16 cellular contexts compared by ENCODE assay signal in genomic region chrX:107823456-107823855, GRCh38. TPM values are rescaled to one million over a fixed set of nuclear protein-coding genes. Genes with fewer than 3 reads are reported as not detected.
DNase-seq lines count a peak whose midpoint lies in the region; ATAC-seq lines count a peak whose summit lies in the region.
"Had no signal": no experiment of that assay in that cellular context is flagged by ENCODE, and none has a peak within 500 bp of the region (broad histone marks: within the 10 kb centered on the region; RNA-seq: fewer than 3 reads in every experiment).

No MANE protein-coding gene starts in this region.

- ATAC-seq in stimulated activated naive CD8-positive, alpha-beta T cell treated with anti-CD3 and anti-CD28 coated beads, Interleukin-15, amount 100 ng/mL, for 72 hours: no peak
- no peak for ATAC-seq in stimulated activated naive CD8-positive, alpha-beta T cell treated with anti-CD3 and anti-CD28 coated beads, Interleukin-15, Interleukin-2, amounts not matched to agents 100 U/mL and 50 U/mL, for 24 hours
- no peak for ATAC-seq in activated T-helper 17 cell treated with anti-CD3 and anti-CD28 coated beads, Interleukin-2, amount 50 U/mL, for 72 hours (replicated peaks)
- ATAC-seq in GM21515 (IDR thresholded peaks at IDR 0.05; ENCODE audit: unreplicated experiment): no peak
- ATAC-seq: A549, HepG2, T-helper 17 cell had no signal

- H3K9me3 Mint-ChIP-seq in stimulated activated naive CD8-positive, alpha-beta T cell treated with anti-CD3 and anti-CD28 coated beads, Interleukin-15, amount 100 ng/mL, for 72 hours: peaks cover 8% of the 10 kb centered on the region in 2 donors
- H3K9me3 Mint-ChIP-seq in activated T-helper 17 cell treated with anti-CD3 and anti-CD28 coated beads, Interleukin-2, amount 50 U/mL, for 72 hours: no peaks in the 10 kb centered on the region
- peaks cover 4% of the 10 kb centered on the region for H3K9me3 Mint-ChIP-seq in activated T-helper 2 cell treated with anti-CD3 and anti-CD28 coated beads, Interferon-gamma antibody, Interleukin-2, Interleukin-4, amounts not matched to agents 10 μg/mL and 5 μg/mL and 100 μg/mL, durations not matched to agents 14 hours and 24 hours and 36 hours

- intact Hi-C loops in activated T-helper 2 cell treated with anti-CD3 and anti-CD28 coated beads, Interferon-gamma antibody, Interleukin-2, Interleukin-4, amounts not matched to agents 10 μg/mL and 5 μg/mL and 100 μg/mL, durations not matched to agents 14 hours and 24 hours and 36 hours (cut with micrococcal nuclease): no loop called here

- H3K27me3 Mint-ChIP-seq in stimulated activated naive CD8-positive, alpha-beta T cell treated with anti-CD3 and anti-CD28 coated beads, Interleukin-15, amount 100 ng/mL, for 72 hours: no peaks in the 10 kb centered on the region
- no peaks in the 10 kb centered on the region for H3K27me3 Mint-ChIP-seq in activated T-helper 17 cell treated with anti-CD3 and anti-CD28 coated beads, Interleukin-2, amount 50 U/mL, for 72 hours
- peaks cover 14% of the 10 kb centered on the region for H3K27me3 Mint-ChIP-seq in activated T-helper 2 cell treated with anti-CD3 and anti-CD28 coated beads, Interferon-gamma antibody, Interleukin-2, Interleukin-4, amounts not matched to agents 10 μg/mL and 5 μg/mL and 100 μg/mL, durations not matched to agents 14 hours and 24 hours and 36 hours (ENCODE audit: low read depth)
- H3K27me3 Mint-ChIP-seq: T-helper 17 cell had no signal

- DNase-seq in stimulated activated naive CD8-positive, alpha-beta T cell treated with anti-CD3 and anti-CD28 coated beads, Interleukin-15, amount 100 ng/mL, for 72 hours: no peak
- no peak for DNase-seq in stimulated activated naive CD8-positive, alpha-beta T cell treated with anti-CD3 and anti-CD28 coated beads, Interleukin-15, Interleukin-2, amounts not matched to agents 100 U/mL and 50 U/mL, for 24 hours
- DNase-seq in fibroblast of the conjunctiva (ENCODE audit: low read depth) (peak; percentile 42), stromal cell of bone marrow (ENCODE audit: low read depth) (peak; percentile 66), RKO (ENCODE audit: low spot score) (no peak)
- DNase-seq in activated T-helper 2 cell treated with anti-CD3 and anti-CD28 coated beads, Interferon-gamma antibody, Interleukin-2, Interleukin-4, amounts not matched to agents 10 μg/mL and 5 μg/mL and 100 μg/mL, durations not matched to agents 14 hours and 24 hours and 36 hours (ENCODE audit: low spot score): no peak
- DNase-seq: activated CD4-positive, alpha-beta T cell treated with anti-CD3 and anti-CD28 coated beads, Interleukin-2, amount 10 ng/mL, durations not matched to agents 7 days and 5 days; DMS79; NCI-H1417 treated with DMSO at 0.1 percent for 48 hours; NCI-H446; T-helper 17 cell; transverse colon had no signal

- peak overlapping the region; percentile 10 to 53 for H3K4me3 Mint-ChIP-seq in stimulated activated naive CD8-positive, alpha-beta T cell treated with anti-CD3 and anti-CD28 coated beads, Interleukin-15, amount 100 ng/mL, for 72 hours
- peak overlapping the region; percentile 19 for H3K4me3 Mint-ChIP-seq in activated T-helper 17 cell treated with anti-CD3 and anti-CD28 coated beads, Interleukin-2, amount 50 U/mL, for 72 hours
- H3K4me3 Mint-ChIP-seq in activated T-helper 2 cell treated with anti-CD3 and anti-CD28 coated beads, Interferon-gamma antibody, Interleukin-2, Interleukin-4, amounts not matched to agents 10 μg/mL and 5 μg/mL and 100 μg/mL, durations not matched to agents 14 hours and 24 hours and 36 hours (ENCODE audit: low read depth): no peak overlapping the region
- H3K4me3 Mint-ChIP-seq: activated CD4-positive, alpha-beta T cell treated with anti-CD3 and anti-CD28 coated beads, Interleukin-2, amount 10 ng/mL, durations not matched to agents 7 days and 5 days; T-helper 17 cell had no signal

- H3K27ac Mint-ChIP-seq in stimulated activated naive CD8-positive, alpha-beta T cell treated with anti-CD3 and anti-CD28 coated beads, Interleukin-15, amount 100 ng/mL, for 72 hours: no peak overlapping the region
- H3K27ac Mint-ChIP-seq in activated T-helper 17 cell treated with anti-CD3 and anti-CD28 coated beads, Interleukin-2, amount 50 U/mL, for 72 hours: no peak overlapping the region
- H3K27ac Mint-ChIP-seq in activated T-helper 2 cell treated with anti-CD3 and anti-CD28 coated beads, Interferon-gamma antibody, Interleukin-2, Interleukin-4, amounts not matched to agents 10 μg/mL and 5 μg/mL and 100 μg/mL, durations not matched to agents 14 hours and 24 hours and 36 hours: no peak overlapping the region
- H3K27ac Mint-ChIP-seq: activated CD4-positive, alpha-beta T cell treated with anti-CD3 and anti-CD28 coated beads, Interleukin-2, amount 10 ng/mL, durations not matched to agents 7 days and 5 days; T-helper 17 cell had no signal

- H3K36me3 Mint-ChIP-seq in activated T-helper 17 cell treated with anti-CD3 and anti-CD28 coated beads, Interleukin-2, amount 50 U/mL, for 72 hours (ENCODE audit: low read depth): no peaks in the 10 kb centered on the region
- H3K36me3 Mint-ChIP-seq in activated T-helper 2 cell treated with anti-CD3 and anti-CD28 coated beads, Interferon-gamma antibody, Interleukin-2, Interleukin-4, amounts not matched to agents 10 μg/mL and 5 μg/mL and 100 μg/mL, durations not matched to agents 14 hours and 24 hours and 36 hours (ENCODE audit: low read depth): no peaks in the 10 kb centered on the region

- H3K4me1 Mint-ChIP-seq in stimulated activated naive CD8-positive, alpha-beta T cell treated with anti-CD3 and anti-CD28 coated beads, Interleukin-15, amount 100 ng/mL, for 72 hours: peaks cover 40% of the 10 kb centered on the region
- peaks cover 23% of the 10 kb centered on the region for H3K4me1 Mint-ChIP-seq in activated T-helper 17 cell treated with anti-CD3 and anti-CD28 coated beads, Interleukin-2, amount 50 U/mL, for 72 hours
- peaks cover 23% of the 10 kb centered on the region for H3K4me1 Mint-ChIP-seq in activated T-helper 2 cell treated with anti-CD3 and anti-CD28 coated beads, Interferon-gamma antibody, Interleukin-2, Interleukin-4, amounts not matched to agents 10 μg/mL and 5 μg/mL and 100 μg/mL, durations not matched to agents 14 hours and 24 hours and 36 hours (ENCODE audit: low read depth)

RNA-seq across cellular contexts. Expression of gene MID2, which starts 2.2 kb away (rescaled TPM):
- total RNA-seq in activated T-helper 17 cell treated with anti-CD3 and anti-CD28 coated beads, Interleukin-2, amount 50 U/mL, for 72 hours: 1 to 10 TPM; 4.2 to 7.1 TPM
- total RNA-seq in activated T-helper 2 cell treated with anti-CD3 and anti-CD28 coated beads, Interferon-gamma antibody, Interleukin-2, Interleukin-4, amounts not matched to agents 10 μg/mL and 5 μg/mL and 100 μg/mL, durations not matched to agents 14 hours and 24 hours and 36 hours: 5.6 and 5.8 TPM in 2 replicates

RNA-seq across cellular contexts. Expression of gene NCBP2L, which starts 45.9 kb away (rescaled TPM):
- not detected for total RNA-seq in activated T-helper 17 cell treated with anti-CD3 and anti-CD28 coated beads, Interleukin-2, amount 50 U/mL, for 72 hours
- not detected in 2 replicates for total RNA-seq in activated T-helper 2 cell treated with anti-CD3 and anti-CD28 coated beads, Interferon-gamma antibody, Interleukin-2, Interleukin-4, amounts not matched to agents 10 μg/mL and 5 μg/mL and 100 μg/mL, durations not matched to agents 14 hours and 24 hours and 36 hours
- total RNA-seq: activated CD4-positive, alpha-beta T cell treated with anti-CD3 and anti-CD28 coated beads, Interleukin-2, amount 10 ng/mL, durations not matched to agents 7 days and 5 days; HepG2; transverse colon had no signal

RNA-seq across cellular contexts. Expression of gene TSC22D3, which starts 47.9 kb away (rescaled TPM):
- total RNA-seq in activated T-helper 17 cell treated with anti-CD3 and anti-CD28 coated beads, Interleukin-2, amount 50 U/mL, for 72 hours: 100 to 1,000 TPM in 1 of 2 donors, 10 to 100 TPM in 1; 49.9 to 199 TPM
- total RNA-seq in activated T-helper 2 cell treated with anti-CD3 and anti-CD28 coated beads, Interferon-gamma antibody, Interleukin-2, Interleukin-4, amounts not matched to agents 10 μg/mL and 5 μg/mL and 100 μg/mL, durations not matched to agents 14 hours and 24 hours and 36 hours: 19.1 and 23.1 TPM in 2 replicates

Comparison
In these comparisons a context has a peak if more than half of its experiments do, and no peak if none do; other contexts are left out.
1. DNase-seq: peak in fibroblast of the conjunctiva (single experiment) and stromal cell of bone marrow (single experiment); none in stimulated activated naive CD8-positive, alpha-beta T cell treated with anti-CD3 and anti-CD28 coated beads, Interleukin-15, amount 100 ng/mL, for 72 hours (0 of 2), stimulated activated naive CD8-positive, alpha-beta T cell treated with anti-CD3 and anti-CD28 coated beads, Interleukin-15, Interleukin-2, amounts not matched to agents 100 U/mL and 50 U/mL, for 24 hours (single experiment), RKO (single experiment) and activated T-helper 2 cell treated with anti-CD3 and anti-CD28 coated beads, Interferon-gamma antibody, Interleukin-2, Interleukin-4, amounts not matched to agents 10 μg/mL and 5 μg/mL and 100 μg/mL, durations not matched to agents 14 hours and 24 hours and 36 hours (single experiment).